In genomic region chr1:180928272-180929230, GRCh38 we compare ENCODE assay signal across 14 cellular contexts. TPM values are rescaled to one million over a fixed set of nuclear protein-coding genes. Genes with fewer than 3 reads are reported as not detected.
DNase-seq lines count a peak whose midpoint lies in the region; ATAC-seq, FAIRE-seq and TF ChIP-seq lines count a peak whose summit lies in the region.
"Had no signal": no experiment of that assay in that cellular context is flagged by ENCODE, and none has a peak within 500 bp of the region (broad histone marks: within the 10 kb centered on the region; RNA-seq: fewer than 3 reads in every experiment).

No MANE protein-coding gene starts in this region.

- H3K27me3 Mint-ChIP-seq in stimulated activated naive B cell treated with anti-CD40 and anti-IgM and Interleukin-4, amounts not matched to agents 10 μg/mL and 1 μg/mL and 100 μg/mL, for 72 hours: peaks cover 5 to 16% of the 10 kb centered on the region in 2 donors
- H3K27me3 Mint-ChIP-seq: activated CD4-positive, alpha-beta T cell treated with anti-CD3 and anti-CD28 coated beads, Interleukin-2, amount 10 ng/mL, durations not matched to agents 24 days and 14 days had no signal

- intact Hi-C loops in A673 (cut with micrococcal nuclease; ENCODE audit: unreplicated experiment) (no loop called here), kidney (cut with DNase I) (no loop called here)

- H3K36me3 Mint-ChIP-seq in stimulated activated naive B cell treated with anti-CD40 and anti-IgM and Interleukin-4, amounts not matched to agents 10 μg/mL and 1 μg/mL and 100 μg/mL, for 72 hours: peaks cover 4 to 6% of the 10 kb centered on the region in 2 donors

- BruUV-seq in A673 (replicated peaks; lab: Mats Ljungman, UMichigan): no TSS peak

- H3K4me3 Mint-ChIP-seq in stimulated activated naive B cell treated with anti-CD40 and anti-IgM and Interleukin-4, amounts not matched to agents 10 μg/mL and 1 μg/mL and 100 μg/mL, for 72 hours: no peak overlapping the region
- H3K4me3 Mint-ChIP-seq: activated CD4-positive, alpha-beta T cell treated with anti-CD3 and anti-CD28 coated beads, Interleukin-2, amount 10 ng/mL, durations not matched to agents 24 days and 14 days; neural crest cell; stimulated activated naive CD8-positive, alpha-beta T cell treated with anti-CD3 and anti-CD28 coated beads, Interleukin-15, Interleukin-2, amounts not matched to agents 100 ng/mL and 50 ng/mL, for 24 hours had no signal

- POLR2A ChIA-PET in A673 (lab: Charles Lee; ENCODE audit: low non-redundant PET): interaction anchor here (0.6 kb wide), 1 partner anchor 28 kb away, joined by 4 read pairs; no protein-coding TSS in a partner anchor

- no peak for FAIRE-seq in kidney (lab: Jason Lieb, UNC)
- FAIRE-seq: islet of Langerhans had no signal

- in situ Hi-C loops in KBM-7 (cut with MboI; ENCODE audit: low pct_unique_long_range_greater_than_20kb, low sequenced_read_pairs): no loop called here

- CTCF ChIA-PET in A673 (lab: Charles Lee): interaction anchor here (1.2 kb wide), 1 partner anchor 14 kb away, joined by 3 read pairs; no protein-coding TSS in a partner anchor

- no peak for ATAC-seq in GM21367 (IDR thresholded peaks at IDR 0.05; ENCODE audit: unreplicated experiment)
- no peak for ATAC-seq in stimulated activated naive B cell treated with anti-CD40 and anti-IgM and Interleukin-4, amounts not matched to agents 10 μg/mL and 1 μg/mL and 100 μg/mL, for 72 hours (replicated peaks)

- no peaks in the 10 kb centered on the region for H3K36me3 ChIP-seq in A673 (ENCODE audit: insufficient read depth, low read length, poor library complexity, severe bottlenecking)
- H3K36me3 ChIP-seq in kidney (ENCODE audit: control insufficient read depth in 1 of 2, insufficient read depth in 2 of 2, low read length in 2 of 2): peaks cover 0 to 2% of the 10 kb centered on the region in 2 donors
- H3K36me3 ChIP-seq: breast epithelium had no signal

- peaks cover 24 to 60% of the 10 kb centered on the region in 2 donors for H3K4me1 Mint-ChIP-seq in stimulated activated naive B cell treated with anti-CD40 and anti-IgM and Interleukin-4, amounts not matched to agents 10 μg/mL and 1 μg/mL and 100 μg/mL, for 72 hours
- H3K4me1 Mint-ChIP-seq: activated CD4-positive, alpha-beta T cell treated with anti-CD3 and anti-CD28 coated beads, Interleukin-2, amount 10 ng/mL, durations not matched to agents 24 days and 14 days had no signal

- H3K27me3 ChIP-seq in A673 (replicated peaks; ENCODE audit: insufficient read depth, low read depth, low read length, poor library complexity): no peaks in the 10 kb centered on the region
- H3K27me3 ChIP-seq: breast epithelium had no signal

- no peak for TF ChIP-seq CTCF in A673 (conservative IDR thresholded peaks at IDR 0.05; ENCODE audit: low read depth, low read length)
- TF ChIP-seq CTCF in kidney (IDR thresholded peaks at IDR 0.05; ENCODE audit: borderline replicate concordance, extremely low read depth, insufficient read depth): no peak

- peaks cover 43% of the 10 kb centered on the region for H3K4me1 ChIP-seq in A673 (ENCODE audit: insufficient read depth, low read length, poor library complexity, severe bottlenecking)
- peaks cover 28 to 35% of the 10 kb centered on the region in 2 donors for H3K4me1 ChIP-seq in kidney (ENCODE audit: control insufficient read depth in 1 of 2, insufficient read depth in 1 of 2, low read depth in 1 of 2, low read length in 2 of 2)

- H3K4me3 ChIP-seq in A673 (ENCODE audit: low read depth, low read length, poor library complexity, severe bottlenecking): no peak overlapping the region
- H3K4me3 ChIP-seq in kidney (ENCODE audit: low read length in 2 of 2): no peak overlapping the region
- H3K4me3 ChIP-seq: breast epithelium, SK-N-MC had no signal

- DNase-seq in A673 (ENCODE audit: low spot score) (no peak), NCI-H1092 (lab: John Stamatoyannopoulos, UW) (peak; percentile 77), NCI-H82 (lab: John Stamatoyannopoulos, UW) (peak; percentile 98), kidney (peak; percentile 57), KBM-7 (no peak)
- no peak for DNase-seq in stimulated activated CD4-positive, alpha-beta T cell treated with anti-CD3 and anti-CD28 coated beads, Interleukin-4, amount 100 ng/mL, for 1 hour
- DNase-seq in stimulated activated naive B cell treated with anti-CD40 and anti-IgM and Interleukin-4, amounts not matched to agents 10 μg/mL and 1 μg/mL and 100 μg/mL, for 72 hours: no peak
- DNase-seq: activated CD4-positive, alpha-beta T cell treated with anti-CD3 and anti-CD28 coated beads, Interleukin-2, amount 10 ng/mL, durations not matched to agents 24 days and 14 days had no signal

- no peaks in the 10 kb centered on the region for H3K9me3 Mint-ChIP-seq in stimulated activated naive B cell treated with anti-CD40 and anti-IgM and Interleukin-4, amounts not matched to agents 10 μg/mL and 1 μg/mL and 100 μg/mL, for 72 hours
- H3K9me3 Mint-ChIP-seq: activated CD4-positive, alpha-beta T cell treated with anti-CD3 and anti-CD28 coated beads, Interleukin-2, amount 10 ng/mL, durations not matched to agents 24 days and 14 days; neural crest cell; stimulated activated naive CD8-positive, alpha-beta T cell treated with anti-CD3 and anti-CD28 coated beads, Interleukin-15, Interleukin-2, amounts not matched to agents 100 ng/mL and 50 ng/mL, for 24 hours had no signal

- no peak overlapping the region for H3K9ac ChIP-seq in kidney (ENCODE audit: low read length in 2 of 2)

- H3K27ac Mint-ChIP-seq in stimulated activated naive B cell treated with anti-CD40 and anti-IgM and Interleukin-4, amounts not matched to agents 10 μg/mL and 1 μg/mL and 100 μg/mL, for 72 hours: no peak overlapping the region
- H3K27ac Mint-ChIP-seq: activated CD4-positive, alpha-beta T cell treated with anti-CD3 and anti-CD28 coated beads, Interleukin-2, amount 10 ng/mL, durations not matched to agents 24 days and 14 days; stimulated activated naive CD8-positive, alpha-beta T cell treated with anti-CD3 and anti-CD28 coated beads, Interleukin-15, Interleukin-2, amounts not matched to agents 100 ng/mL and 50 ng/mL, for 24 hours had no signal

- peak overlapping the region; percentile 56 for H3K27ac ChIP-seq in A673 (ENCODE audit: low read depth, low read length, poor library complexity, severe bottlenecking)
- H3K27ac ChIP-seq in kidney (ENCODE audit: low read depth in 2 of 2, low read length in 2 of 2): no peak overlapping the region
- H3K27ac ChIP-seq: SK-N-MC had no signal

- H3K9me3 ChIP-seq in A673 (ENCODE audit: low read depth, low read length, poor library complexity, severe bottlenecking) (no peaks in the 10 kb centered on the region), kidney (ENCODE audit: control insufficient read depth in 1 of 2, low read length in 2 of 2) (no peaks in the 10 kb centered on the region)
- H3K9me3 ChIP-seq: breast epithelium had no signal

RNA-seq across cellular contexts. Expression of gene KIAA1614, which starts 15.9 kb away (rescaled TPM):
- total RNA-seq in A673 (2021) (0.67 and 0.94 TPM in 2 replicates), kidney (12.3 TPM)
- polyA plus RNA-seq in kidney (ENCODE audit: insufficient read depth, low read depth, low replicate concordance): 5.4 TPM

Comparison
In these comparisons a context has a peak if more than half of its experiments do, and no peak if none do; other contexts are left out.
1. DNase-seq: peak in NCI-H1092 (single experiment), NCI-H82 (single experiment) and kidney (single experiment); none in A673 (single experiment), stimulated activated CD4-positive, alpha-beta T cell treated with anti-CD3 and anti-CD28 coated beads, Interleukin-4, amount 100 ng/mL, for 1 hour (single experiment), KBM-7 (single experiment) and stimulated activated naive B cell treated with anti-CD40 and anti-IgM and Interleukin-4, amounts not matched to agents 10 μg/mL and 1 μg/mL and 100 μg/mL, for 72 hours (single experiment).